ENCODE assay signal across 8 cellular contexts in the genomic region with DNA sequence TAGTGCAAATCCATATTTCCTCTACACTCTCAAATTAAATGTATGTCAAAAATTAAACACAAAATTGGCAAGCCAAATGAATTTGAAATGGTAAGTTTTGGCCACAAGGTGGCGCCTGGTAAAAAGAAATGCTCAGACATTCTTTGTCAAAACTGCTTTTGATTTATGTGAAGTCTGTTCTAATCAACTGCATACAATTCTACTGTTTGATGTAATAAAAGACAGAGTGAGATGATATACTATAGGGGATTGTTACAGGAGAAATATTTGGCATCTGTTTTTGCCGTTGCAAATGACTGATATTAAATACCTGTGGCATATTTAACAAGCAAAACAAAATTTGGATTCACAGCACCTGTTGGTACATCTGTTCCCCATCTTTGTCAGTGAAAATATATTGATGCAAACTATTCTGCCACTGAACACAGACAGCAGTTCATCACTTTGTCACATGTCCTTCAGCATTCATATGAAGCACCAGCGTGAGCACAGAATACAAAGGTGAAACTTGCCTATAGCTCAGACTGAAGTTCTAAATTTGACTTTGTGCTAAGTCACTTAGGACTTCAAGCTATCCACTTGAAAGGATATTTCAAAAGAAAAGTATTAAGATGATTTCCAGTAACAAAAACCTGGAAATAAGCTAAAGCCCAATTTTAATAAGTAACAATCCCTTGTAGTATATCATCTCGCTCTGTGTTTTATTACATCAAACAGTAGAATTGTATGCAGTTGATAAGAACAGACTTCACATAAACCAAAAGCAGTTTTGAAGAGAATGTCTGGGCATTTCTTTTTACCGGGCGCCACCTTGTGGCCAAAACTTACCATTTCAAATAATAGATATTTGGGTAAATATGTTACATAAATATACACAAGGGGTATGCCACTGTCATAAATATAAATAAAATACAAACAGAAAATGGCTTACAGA. TPM values are rescaled to one million over a fixed set of nuclear protein-coding genes. Genes with fewer than 3 reads are reported as not detected.
DNase-seq lines count a peak whose midpoint lies in the region.

No MANE protein-coding gene starts in this region.

- no peak overlapping the region for H3K4me2 ChIP-seq in mesenchymal stem cell (ENCODE audit: low read length, poor library complexity, severe bottlenecking)

- DNase-seq in NCI-H2171 treated with DMSO at 0.1 percent for 48 hours (lab: John Stamatoyannopoulos, UW) (peak; percentile 69), NCI-H2171 (lab: John Stamatoyannopoulos, UW) (no peak), NCI-H2196 treated with DMSO at 0.1 percent for 48 hours (lab: John Stamatoyannopoulos, UW; ENCODE audit: unreplicated experiment) (peak; percentile 4), dermis blood vessel endothelial cell (peak; percentile 78), mesenchymal stem cell (peak; percentile 72), NCI-H1048 (lab: John Stamatoyannopoulos, UW) (no peak)
- DNase-seq in activated CD4-positive, alpha-beta T cell treated with anti-CD3 and anti-CD28 coated beads for 48 hours: peak; percentile 75
- peak; percentile 24 to 44 for DNase-seq in stimulated activated CD8-positive, alpha-beta memory T cell treated with anti-CD3 and anti-CD28 coated beads, Interleukin-4, amount 100 ng/mL, for 1 hour (ENCODE audit: low read depth in 2 of 2, low spot score in 1 of 2)

- H3K14ac ChIP-seq in mesenchymal stem cell (ENCODE audit: low read length in 2 of 2): no peak overlapping the region

- no peak overlapping the region for H3K4me3 ChIP-seq in mesenchymal stem cell (ENCODE audit: insufficient read depth in 1 of 2, low read depth in 1 of 2, low read length in 2 of 2)

- WGBS in mesenchymal stem cell: 38% methylated on average over 3 of the region's 6 CpGs

- H2BK120ac ChIP-seq in mesenchymal stem cell (ENCODE audit: low read depth, low read length): no peak overlapping the region

- H3K9ac ChIP-seq in mesenchymal stem cell (ENCODE audit: low read length): peak overlapping the region; percentile 47

- H2BK5ac ChIP-seq in mesenchymal stem cell (ENCODE audit: low read depth, low read length, poor library complexity, severe bottlenecking): no peak overlapping the region

- no peaks in the 10 kb centered on the region for H3K27me3 ChIP-seq in mesenchymal stem cell (ENCODE audit: control insufficient read depth in 1 of 2, insufficient read depth in 1 of 2, low read length in 2 of 2)

- H4K8ac ChIP-seq in mesenchymal stem cell (ENCODE audit: low read length): no peak overlapping the region

- no peak overlapping the region for H2BK12ac ChIP-seq in mesenchymal stem cell (ENCODE audit: low read length in 2 of 2)

- no peak overlapping the region for H2AK5ac ChIP-seq in mesenchymal stem cell (ENCODE audit: low read length, severe bottlenecking)

- H3K27ac ChIP-seq in mesenchymal stem cell (ENCODE audit: low read length, poor library complexity, severe bottlenecking): no peak overlapping the region

- H3K4me1 ChIP-seq in mesenchymal stem cell (ENCODE audit: control insufficient read depth, insufficient read depth, low read depth, low read length): no peaks in the 10 kb centered on the region

- no peaks in the 10 kb centered on the region for H3K79me1 ChIP-seq in mesenchymal stem cell (replicated peaks; ENCODE audit: low read length, poor library complexity, severe bottlenecking)

- H3K23ac ChIP-seq in mesenchymal stem cell (ENCODE audit: low read length in 2 of 2): no peak overlapping the region

- no peak overlapping the region for H3K18ac ChIP-seq in mesenchymal stem cell (ENCODE audit: low read depth in 1 of 2, low read length in 2 of 2)

- H3K4ac ChIP-seq in mesenchymal stem cell (ENCODE audit: low read depth in 1 of 2, low read length in 2 of 2): no peak overlapping the region

- no peaks in the 10 kb centered on the region for H3K9me3 ChIP-seq in mesenchymal stem cell (ENCODE audit: control insufficient read depth, low read length)

- H2BK15ac ChIP-seq in mesenchymal stem cell (ENCODE audit: low read depth, poor library complexity, severe bottlenecking): no peak overlapping the region

- H4K91ac ChIP-seq in mesenchymal stem cell (ENCODE audit: low read length): no peak overlapping the region

- H2AFZ ChIP-seq in mesenchymal stem cell (ENCODE audit: low read depth, low read length): no peak overlapping the region

- peaks cover 3 to 54% of the 10 kb centered on the region in 2 experiments for H3K36me3 ChIP-seq in mesenchymal stem cell (ENCODE audit: control insufficient read depth in 1 of 2, insufficient read depth in 2 of 2, low read depth in 1 of 2, low read length in 2 of 2)

RNA-seq across cellular contexts. Expression of a gene that starts 10.2 kb away (rescaled TPM):
- total RNA-seq in dermis blood vessel endothelial cell: 3.1 and 3.8 TPM in 2 replicates
- polyA plus RNA-seq in mesenchymal stem cell (2013, experiment 1 of 2): 0.15 TPM
- polyA plus RNA-seq in mesenchymal stem cell (2013, experiment 2 of 2): 0.26 TPM

RNA-seq across cellular contexts. Expression of a gene that starts 34.3 kb away (rescaled TPM):
- 86.2 and 101 TPM in 2 replicates for total RNA-seq in dermis blood vessel endothelial cell
- 180 TPM for polyA plus RNA-seq in mesenchymal stem cell (2013, experiment 1 of 2)
- polyA plus RNA-seq in mesenchymal stem cell (2013, experiment 2 of 2): 188 TPM

Comparison
In these comparisons a context has a peak if more than half of its experiments do, and no peak if none do; other contexts are left out.
1. DNase-seq: peak in NCI-H2171 treated with DMSO at 0.1 percent for 48 hours (single experiment), NCI-H2196 treated with DMSO at 0.1 percent for 48 hours (single experiment), activated CD4-positive, alpha-beta T cell treated with anti-CD3 and anti-CD28 coated beads for 48 hours (single experiment), dermis blood vessel endothelial cell (single experiment), mesenchymal stem cell (single experiment) and stimulated activated CD8-positive, alpha-beta memory T cell treated with anti-CD3 and anti-CD28 coated beads, Interleukin-4, amount 100 ng/mL, for 1 hour (2 of 2); none in NCI-H2171 (single experiment) and NCI-H1048 (single experiment).